Comparison of ENCODE assay signal across 31 cellular contexts in genomic region chr9:112886351-112886750, GRCh38. TPM values are rescaled to one million over a fixed set of nuclear protein-coding genes. Genes with fewer than 3 reads are reported as not detected.
DNase-seq lines count a peak whose midpoint lies in the region; ATAC-seq, FAIRE-seq and TF ChIP-seq lines count a peak whose summit lies in the region.
"Had no signal": no experiment of that assay in that cellular context is flagged by ENCODE, and none has a peak within 500 bp of the region (broad histone marks: within the 10 kb centered on the region; RNA-seq: fewer than 3 reads in every experiment).

No MANE protein-coding gene starts in this region.

- no peaks in the 10 kb centered on the region for H3K9me3 Mint-ChIP-seq in type B pancreatic cell
- H3K9me3 Mint-ChIP-seq: CD14-positive monocyte; CD4-positive, alpha-beta memory T cell; CD8-positive, alpha-beta memory T cell had no signal

- H3K36me3 ChIP-seq in bronchial epithelial cell (ENCODE audit: control insufficient read depth, insufficient read depth, low read length), result no peaks in the 10 kb centered on the region
- no peaks in the 10 kb centered on the region for H3K36me3 ChIP-seq in small intestine (ENCODE audit: control insufficient read depth in 2 of 2, insufficient read depth in 2 of 2, low read length in 2 of 2)
- peaks cover 12% of the 10 kb centered on the region for H3K36me3 ChIP-seq in MG63
- H3K36me3 ChIP-seq in HAP-1 (replicated peaks), result no peaks in the 10 kb centered on the region
- H3K36me3 ChIP-seq: BE2C had no signal

- H3K9me3 ChIP-seq in T-helper 17 cell (ENCODE audit: control insufficient read depth, low read length, poor library complexity, severe bottlenecking), result no peaks in the 10 kb centered on the region
- H3K9me3 ChIP-seq in small intestine (ENCODE audit: control insufficient read depth, low read depth), result no peaks in the 10 kb centered on the region
- peaks cover 22% of the 10 kb centered on the region for H3K9me3 ChIP-seq in MG63
- H3K9me3 ChIP-seq in HAP-1, result no peaks in the 10 kb centered on the region
- H3K9me3 ChIP-seq: BE2C had no signal

- H3K27me3 Mint-ChIP-seq in T-helper 17 cell, result peaks cover 12% of the 10 kb centered on the region
- H3K27me3 Mint-ChIP-seq in type B pancreatic cell, result peaks cover 24% of the 10 kb centered on the region

- no peak for DNase-seq in T-helper 17 cell
- DNase-seq in bronchial epithelial cell (ENCODE audit: low read depth), result no peak
- DNase-seq in type B pancreatic cell (ENCODE audit: extremely low spot score, unreplicated experiment), result no peak
- no peak for DNase-seq in small intestine
- DNase-seq in MG63, result no peak
- DNase-seq in HAP-1 (ENCODE audit: low spot score in 2 of 2), result no peak
- DNase-seq: 8988T; ACHN; BE2C; CD4-positive, alpha-beta memory T cell; CD4-positive, CD25-positive, alpha-beta regulatory T cell; CD8-positive, alpha-beta memory T cell; COR-L47; DMS 273 treated with DMSO at 0.1 percent for 48 hours; DMS153; DMS53; DMS79; DND-41; EL; GDM1 had no signal

- no peak overlapping the region for H3K27ac ChIP-seq in small intestine (ENCODE audit: low read depth in 1 of 2, low read length in 1 of 2)
- H3K27ac ChIP-seq: BLaER1 had no signal

- no peak overlapping the region for H3K4me3 Mint-ChIP-seq in T-helper 17 cell
- no peak overlapping the region for H3K4me3 Mint-ChIP-seq in type B pancreatic cell
- H3K4me3 Mint-ChIP-seq: CD14-positive monocyte; CD4-positive, alpha-beta memory T cell; CD4-positive, CD25-positive, alpha-beta regulatory T cell; CD8-positive, alpha-beta memory T cell had no signal

- H3K36me3 Mint-ChIP-seq in T-helper 17 cell (ENCODE audit: low read depth) (peaks cover 2% of the 10 kb centered on the region), type B pancreatic cell (peaks cover 4% of the 10 kb centered on the region)
- H3K36me3 Mint-ChIP-seq: CD4-positive, CD25-positive, alpha-beta regulatory T cell; CD8-positive, alpha-beta memory T cell had no signal

- H3K4me1 Mint-ChIP-seq in T-helper 17 cell, result peaks cover 5% of the 10 kb centered on the region
- H3K4me1 Mint-ChIP-seq in type B pancreatic cell (ENCODE audit: unreplicated experiment), result peaks cover 11% of the 10 kb centered on the region
- H3K4me1 Mint-ChIP-seq: CD4-positive, CD25-positive, alpha-beta regulatory T cell; CD8-positive, alpha-beta memory T cell had no signal

- 89 to 93% (median 93%) methylated on average over 4 of the region's 4 CpGs for WGBS in small intestine, 3 donors

- in situ Hi-C loops in HAP-1 (cut with MboI; ENCODE audit: low sequenced_read_pairs), result no loop called here

- FAIRE-seq in bronchial epithelial cell (lab: Jason Lieb, UNC), result peak; percentile 68
- no peak for FAIRE-seq in small intestine (lab: Jason Lieb, UNC)
- FAIRE-seq: A204.1, GM12878, GM12892, GM18507 had no signal

- ATAC-seq in T-helper 17 cell (no peak), esophagus mucosa (peak; percentile 27)
- ATAC-seq: GM12878 had no signal

- H3K27me3 ChIP-seq in bronchial epithelial cell (ENCODE audit: control insufficient read depth, insufficient read depth, low read length), result peaks cover 5% of the 10 kb centered on the region
- peaks cover 0 to 12% of the 10 kb centered on the region in 2 donors for H3K27me3 ChIP-seq in small intestine (ENCODE audit: control insufficient read depth in 2 of 2, insufficient read depth in 2 of 2, low read length in 2 of 2)
- H3K27me3 ChIP-seq in MG63, result no peaks in the 10 kb centered on the region
- H3K27me3 ChIP-seq in HAP-1 (ENCODE audit: low read depth), result no peaks in the 10 kb centered on the region
- H3K27me3 ChIP-seq: BE2C, BLaER1 had no signal

- H3K4me3 ChIP-seq in bronchial epithelial cell (ENCODE audit: low read depth, low read length), result no peak overlapping the region
- H3K4me3 ChIP-seq in small intestine (ENCODE audit: low read depth in 1 of 2, low read length in 2 of 2), result no peak overlapping the region
- no peak overlapping the region for H3K4me3 ChIP-seq in MG63
- H3K4me3 ChIP-seq in HAP-1, result no peak overlapping the region
- H3K4me3 ChIP-seq: BLaER1, GM12878 had no signal

- H3K4me1 ChIP-seq in small intestine (ENCODE audit: control insufficient read depth in 2 of 2, insufficient read depth in 1 of 2, low read depth in 1 of 2, low read length in 1 of 2) (no peaks in the 10 kb centered on the region), HAP-1 (no peaks in the 10 kb centered on the region)
- H3K4me1 ChIP-seq: BE2C, BLaER1 had no signal

- H3K27ac Mint-ChIP-seq in T-helper 17 cell (peak overlapping the region; percentile 45), type B pancreatic cell (peak overlapping the region; percentile 56)
- H3K27ac Mint-ChIP-seq: CD4-positive, CD25-positive, alpha-beta regulatory T cell; CD8-positive, alpha-beta memory T cell had no signal

- TF ChIP-seq CTCF in bronchial epithelial cell (IDR thresholded peaks at IDR 0.05; ENCODE audit: insufficient read depth, low read length, severe bottlenecking), result no peak
- TF ChIP-seq CTCF in type B pancreatic cell (conservative IDR thresholded peaks at IDR 0.05), result no peak

RNA-seq across cellular contexts. Expression of gene SLC46A2, which starts 4.3 kb away (rescaled TPM):
- total RNA-seq in T-helper 17 cell (under 1 TPM in 1 of 2 donors, not detected in 1; 0.47 TPM), bronchial epithelial cell (not detected in 2 replicates), esophagus mucosa (0.44 TPM), type B pancreatic cell (ENCODE audit: low replicate concordance) (0.14 TPM in 1 of 2 replicates, not detected in the other)
- polyA plus RNA-seq in small intestine, result under 1 TPM in 1 of 3 donors, not detected in 2; 0.03 TPM
- total RNA-seq in MG63 (2014; rRNA removed; shearing (Covaris generic); ENCODE audit: low replicate concordance), result not detected in 2 replicates
- total RNA-seq: A673; CD4-positive, alpha-beta memory T cell; CD4-positive, CD25-positive, alpha-beta regulatory T cell; CD8-positive, alpha-beta memory T cell; Daoy; G401; GM12878 had no signal
- polyA plus RNA-seq: AG04450; CD4-positive, alpha-beta memory T cell; CD8-positive, alpha-beta memory T cell; GM12878 had no signal
